ENCODE assay signal across 21 cellular contexts in genomic region chr22:25193548-25193947, GRCh38. TPM values are rescaled to one million over a fixed set of nuclear protein-coding genes. Genes with fewer than 3 reads are reported as not detected.
DNase-seq lines count a peak whose midpoint lies in the region; ATAC-seq and TF ChIP-seq lines count a peak whose summit lies in the region.
"Had no signal": no experiment of that assay in that cellular context is flagged by ENCODE, and none has a peak within 500 bp of the region (broad histone marks: within the 10 kb centered on the region; RNA-seq: fewer than 3 reads in every experiment).

No MANE protein-coding gene starts in this region.

- H3K27me3 ChIP-seq in GM23248 (replicated peaks; ENCODE audit: insufficient read depth): no peaks in the 10 kb centered on the region
- H3K27me3 ChIP-seq: adrenal gland, right lobe of liver had no signal

- H4K20me1 ChIP-seq in GM23248 (ENCODE audit: insufficient read depth): no peaks in the 10 kb centered on the region

- TF ChIP-seq CTCF in neural crest cell (conservative IDR thresholded peaks at IDR 0.05): no peak

- no peak overlapping the region for H3K9ac ChIP-seq in GM23248

- H3K27me3 Mint-ChIP-seq in neural crest cell (ENCODE audit: low read depth): no peaks in the 10 kb centered on the region
- H3K27me3 Mint-ChIP-seq in activated T-cell treated with anti-CD3 and anti-CD28 coated beads, Interleukin-2, amount 50 U/mL, for 72 hours (ENCODE audit: low read depth): no peaks in the 10 kb centered on the region
- H3K27me3 Mint-ChIP-seq: dendritic cell treated with granulocyte-macrophage colony-stimulating factor and Interleukin-4, amounts not matched to agents 40 ng/mL and 50 ng/mL, for 4 days; naive thymus-derived CD4-positive, alpha-beta T cell had no signal

- peaks cover 7% of the 10 kb centered on the region for H3K36me3 Mint-ChIP-seq in neural crest cell (ENCODE audit: low read depth)
- H3K36me3 Mint-ChIP-seq in activated T-cell treated with anti-CD3 and anti-CD28 coated beads, Interleukin-2, amount 50 U/mL, for 72 hours (ENCODE audit: insufficient read depth in 2 of 2): no peaks in the 10 kb centered on the region

- H3K9me3 Mint-ChIP-seq in neural crest cell: no peaks in the 10 kb centered on the region
- no peaks in the 10 kb centered on the region for H3K9me3 Mint-ChIP-seq in activated T-cell treated with anti-CD3 and anti-CD28 coated beads, Interleukin-2, amount 50 U/mL, for 72 hours
- H3K9me3 Mint-ChIP-seq: dendritic cell treated with granulocyte-macrophage colony-stimulating factor and Interleukin-4, amounts not matched to agents 40 ng/mL and 50 ng/mL, for 4 days; naive thymus-derived CD4-positive, alpha-beta T cell had no signal

- H3K27ac Mint-ChIP-seq in neural crest cell (ENCODE audit: unreplicated experiment): no peak overlapping the region
- no peak overlapping the region for H3K27ac Mint-ChIP-seq in activated T-cell treated with anti-CD3 and anti-CD28 coated beads, Interleukin-2, amount 50 U/mL, for 72 hours
- H3K27ac Mint-ChIP-seq: dendritic cell treated with granulocyte-macrophage colony-stimulating factor and Interleukin-4, amounts not matched to agents 40 ng/mL and 50 ng/mL, for 4 days had no signal

- no peak overlapping the region for H3K27ac ChIP-seq in GM23248
- H3K27ac ChIP-seq: adrenal gland, right lobe of liver had no signal

- H3K79me2 ChIP-seq in GM23248 (ENCODE audit: insufficient read depth): no peaks in the 10 kb centered on the region

- H2AFZ ChIP-seq in GM23248: no peak overlapping the region

- ATAC-seq in GM18861 (IDR thresholded peaks at IDR 0.05; ENCODE audit: unreplicated experiment): no peak
- ATAC-seq in activated T-cell treated with anti-CD3 and anti-CD28 coated beads, Interleukin-2, amount 50 U/mL, for 72 hours (replicated peaks in 1 of 2): no peak
- ATAC-seq in GM21786 (IDR thresholded peaks at IDR 0.05; ENCODE audit: unreplicated experiment): no peak
- ATAC-seq: left cardiac atrium; naive thymus-derived CD4-positive, alpha-beta T cell had no signal

- 27 to 31% methylated on average over 3 of the region's 3 CpGs for WGBS in GM23248 (ENCODE audit: low coverage in 1 of 2, low lambda C conversion rate in 2 of 2, missing lambda C conversion rate in 2 of 2), 2 experiments

- no peaks in the 10 kb centered on the region for H3K9me3 ChIP-seq in GM23248 (ENCODE audit: low read depth)
- H3K9me3 ChIP-seq: adrenal gland, right lobe of liver had no signal

- no peak overlapping the region for H3K4me2 ChIP-seq in GM23248 (ENCODE audit: unreplicated experiment)

- in situ Hi-C loops in GM23248 (cut with MboI): no loop called here

- H3K4me1 ChIP-seq in GM23248 (ENCODE audit: insufficient read depth): no peaks in the 10 kb centered on the region
- H3K4me1 ChIP-seq: adrenal gland had no signal

- no peak overlapping the region for H3K4me3 Mint-ChIP-seq in neural crest cell
- H3K4me3 Mint-ChIP-seq in activated T-cell treated with anti-CD3 and anti-CD28 coated beads, Interleukin-2, amount 50 U/mL, for 72 hours: no peak overlapping the region
- H3K4me3 Mint-ChIP-seq: dendritic cell treated with granulocyte-macrophage colony-stimulating factor and Interleukin-4, amounts not matched to agents 40 ng/mL and 50 ng/mL, for 4 days; naive thymus-derived CD4-positive, alpha-beta T cell had no signal

- no peak overlapping the region for H3K4me3 ChIP-seq in GM23248
- H3K4me3 ChIP-seq: adrenal gland, right lobe of liver had no signal

- H3K9me2 ChIP-seq in GM23248 (ENCODE audit: insufficient read depth): no peaks in the 10 kb centered on the region

- no peaks in the 10 kb centered on the region for H3K36me3 ChIP-seq in GM23248 (ENCODE audit: low read depth)
- H3K36me3 ChIP-seq: adrenal gland had no signal

- no peaks in the 10 kb centered on the region for H3F3A ChIP-seq in GM23248 (ENCODE audit: insufficient read depth)

- H3K4me1 Mint-ChIP-seq in neural crest cell: peaks cover 8% of the 10 kb centered on the region
- no peaks in the 10 kb centered on the region for H3K4me1 Mint-ChIP-seq in activated T-cell treated with anti-CD3 and anti-CD28 coated beads, Interleukin-2, amount 50 U/mL, for 72 hours (ENCODE audit: low read depth)
- H3K4me1 Mint-ChIP-seq: naive thymus-derived CD4-positive, alpha-beta T cell had no signal

- DNase-seq in GM23248 (peak; percentile 7), NAMALWA (ENCODE audit: low spot score) (peak; percentile 9), dermis blood vessel endothelial cell (peak; percentile 12), neural crest cell (ENCODE audit: low read depth, low spot score) (peak; percentile 7), NOMO-1 treated with dmso at 0.1 percent for 144 hours (lab: John Stamatoyannopoulos, UW; ENCODE audit: unreplicated experiment) (no peak)
- no peak for DNase-seq in activated T-cell treated with anti-CD3 and anti-CD28 coated beads, Interleukin-2, amount 50 U/mL, for 72 hours
- DNase-seq: activated CD4-positive, alpha-beta T cell treated with anti-CD3 and anti-CD28 coated beads, Interleukin-2, amount 50 U/mL, for 4 hours; activated gamma-delta T cell; adrenal gland; left cardiac atrium; naive thymus-derived CD4-positive, alpha-beta T cell; NCI-H510A treated with DMSO at 0.1 percent for 48 hours; NK-92 treated with Interleukin-12 subunit alpha and Interleukin-12 subunit beta, amount 100 ng/mL, for 24 hours; posterior cingulate gyrus; right lobe of liver had no signal

RNA-seq across cellular contexts. Expression of gene CRYBB3, which starts 6.1 kb away (rescaled TPM):
- total RNA-seq in GM23248 (2014; rRNA removed; shearing (Covaris generic)): not detected in 2 replicates
- polyA plus RNA-seq in GM23248 (2016; fragmentation: Nextera tagmentation; extraction: Ambion mirVana): not detected in 2 replicates
- total RNA-seq in dermis blood vessel endothelial cell: 0.19 TPM in 1 of 2 replicates, not detected in the other
- not detected in 2 replicates for total RNA-seq in neural crest cell
- under 1 TPM; 0.30 to 0.77 TPM for total RNA-seq in activated T-cell treated with anti-CD3 and anti-CD28 coated beads, Interleukin-2, amount 50 U/mL, for 72 hours
- total RNA-seq: cardiac septum; left cardiac atrium; naive thymus-derived CD4-positive, alpha-beta T cell; RPMI7951; urinary bladder had no signal
- polyA plus RNA-seq: naive thymus-derived CD4-positive, alpha-beta T cell; urinary bladder had no signal

RNA-seq across cellular contexts. Expression of gene CRYBB2, which starts 25.9 kb away (rescaled TPM):
- not detected in 2 replicates for total RNA-seq in GM23248 (2014; rRNA removed; shearing (Covaris generic))
- not detected in 2 replicates for polyA plus RNA-seq in GM23248 (2016; fragmentation: Nextera tagmentation; extraction: Ambion mirVana)
- total RNA-seq in dermis blood vessel endothelial cell (not detected in 2 replicates), neural crest cell (not detected in 2 replicates)
- total RNA-seq in activated T-cell treated with anti-CD3 and anti-CD28 coated beads, Interleukin-2, amount 50 U/mL, for 72 hours: under 1 TPM in 1 of 2 donors, not detected in 1; 0.51 TPM
- total RNA-seq: adrenal gland; cardiac septum; naive thymus-derived CD4-positive, alpha-beta T cell; right lobe of liver; RPMI7951; urinary bladder had no signal
- polyA plus RNA-seq: naive thymus-derived CD4-positive, alpha-beta T cell had no signal

Comparison
In these comparisons a context has a peak if more than half of its experiments do, and no peak if none do; other contexts are left out.
1. DNase-seq: peak in GM23248 (single experiment), NAMALWA (single experiment), dermis blood vessel endothelial cell (single experiment) and neural crest cell (single experiment); none in activated T-cell treated with anti-CD3 and anti-CD28 coated beads, Interleukin-2, amount 50 U/mL, for 72 hours (0 of 2) and NOMO-1 treated with dmso at 0.1 percent for 144 hours (single experiment).